15 cellular contexts compared by ENCODE assay signal in genomic region chr1:2358651-2359640, GRCh38. TPM values are rescaled to one million over a fixed set of nuclear protein-coding genes. Genes with fewer than 3 reads are reported as not detected.
DNase-seq lines count a peak whose midpoint lies in the region; ATAC-seq and TF ChIP-seq lines count a peak whose summit lies in the region.
"Had no signal": no experiment of that assay in that cellular context is flagged by ENCODE, and none has a peak within 500 bp of the region (broad histone marks: within the 10 kb centered on the region; RNA-seq: fewer than 3 reads in every experiment).

No MANE protein-coding gene starts in this region.

- no peaks in the 10 kb centered on the region for H3K4me1 ChIP-seq in right atrium auricular region
- H3K4me1 ChIP-seq in tibial artery, result peaks cover 0 to 23% (median 16%) of the 10 kb centered on the region in 4 donors
- peaks cover 0 to 46% (median 40%) of the 10 kb centered on the region in 4 donors for H3K4me1 ChIP-seq in esophagus muscularis mucosa

- intact Hi-C loops in Right ventricle myocardium superior (cut with DNase I), result no loop called here
- intact Hi-C loops in tibial artery (cut with DNase I; ENCODE audit: low total_unique reads), result no loop called here
- intact Hi-C loops in esophagus muscularis mucosa (cut with DNase I), result no loop called here

- peak; percentile 29 for DNase-seq in Right ventricle myocardium superior
- no peak for DNase-seq in right atrium auricular region (ENCODE audit: low spot score)
- DNase-seq in mesothelial cell of epicardium (ENCODE audit: low spot score in 2 of 2, unreplicated experiment in 2 of 2), result peak in 1 of 2 experiments; percentile 13
- DNase-seq in tibial artery, result peak; percentile 11 to 59
- no peak for DNase-seq in ureter (ENCODE audit: low spot score)
- DNase-seq in esophagus muscularis mucosa (ENCODE audit: extremely low spot score), result no peak
- DNase-seq: C1 segment of cervical spinal cord, GF-D8, NCI-H1436, NCI-H2081, NCI-H748 treated with DMSO at 0.1 percent for 48 hours, PC-9 had no signal

- H3K36me3 ChIP-seq in right atrium auricular region (no peaks in the 10 kb centered on the region), tibial artery (peaks cover 0 to 4% (median 0%) of the 10 kb centered on the region in 3 donors), esophagus muscularis mucosa (peaks cover 0 to 7% (median 0%) of the 10 kb centered on the region in 4 donors)

- no peak overlapping the region for H3K4me3 ChIP-seq in right atrium auricular region
- H3K4me3 ChIP-seq in tibial artery, result no peak overlapping the region
- H3K4me3 ChIP-seq in esophagus muscularis mucosa, result no peak overlapping the region
- H3K4me3 ChIP-seq: PC-9 had no signal

- H3K27me3 Mint-ChIP-seq in mesothelial cell of epicardium (ENCODE audit: low read depth), result no peaks in the 10 kb centered on the region

- 85% methylated on average over 20 of the region's 24 CpGs for WGBS in esophagus muscularis mucosa

- no peak for TF ChIP-seq POLR2A in esophagus muscularis mucosa (IDR thresholded peaks at IDR 0.05; ENCODE audit: low read depth)

- peaks cover 14% of the 10 kb centered on the region for H3K9me3 Mint-ChIP-seq in mesothelial cell of epicardium

- peaks cover 29% of the 10 kb centered on the region for H3K4me1 Mint-ChIP-seq in mesothelial cell of epicardium

- peaks cover 11% of the 10 kb centered on the region for H3K36me3 Mint-ChIP-seq in mesothelial cell of epicardium

- H3K27me3 ChIP-seq in right atrium auricular region, result no peaks in the 10 kb centered on the region
- no peaks in the 10 kb centered on the region for H3K27me3 ChIP-seq in tibial artery
- no peaks in the 10 kb centered on the region for H3K27me3 ChIP-seq in esophagus muscularis mucosa

- no peak overlapping the region for H3K4me3 Mint-ChIP-seq in mesothelial cell of epicardium

- no peak for TF ChIP-seq CTCF in right atrium auricular region (IDR thresholded peaks at IDR 0.05)
- TF ChIP-seq CTCF in mesothelial cell of epicardium (IDR thresholded peaks at IDR 0.05; ENCODE audit: unreplicated experiment), result no peak
- TF ChIP-seq CTCF in tibial artery (IDR thresholded peaks at IDR 0.05), result no peak
- TF ChIP-seq CTCF in esophagus muscularis mucosa (IDR thresholded peaks at IDR 0.05), result no peak

- H3K27ac ChIP-seq in right atrium auricular region (no peak overlapping the region), tibial artery (no peak overlapping the region), esophagus muscularis mucosa (replicated peaks in 1 of 4) (peak overlapping the region in 2 of 4 donors; percentile 81 to 82)
- H3K27ac ChIP-seq: KMS-11, PC-9 had no signal

- peak overlapping the region; percentile 47 for H3K27ac Mint-ChIP-seq in mesothelial cell of epicardium

- no peak for ATAC-seq in Right ventricle myocardium superior (ENCODE audit: poor library complexity)
- ATAC-seq in esophagus mucosa, result peak; percentile 6
- no peak for ATAC-seq in HG03565 (IDR thresholded peaks at IDR 0.05; ENCODE audit: unreplicated experiment)

- no peak for TF ChIP-seq EP300 in esophagus muscularis mucosa (IDR thresholded peaks at IDR 0.05)

- H3K9me3 ChIP-seq in right atrium auricular region, result no peaks in the 10 kb centered on the region
- H3K9me3 ChIP-seq in tibial artery, result no peaks in the 10 kb centered on the region
- H3K9me3 ChIP-seq in esophagus muscularis mucosa, result no peaks in the 10 kb centered on the region

RNA-seq across cellular contexts. Expression of gene MORN1, which starts 32.4 kb away (rescaled TPM):
- 5.0 TPM for total RNA-seq in Right ventricle myocardium superior
- total RNA-seq in right atrium auricular region, result 1 to 10 TPM; 2.2 to 3.8 TPM
- 8.4 TPM for total RNA-seq in esophagus mucosa
- 21.6 to 25.0 TPM (median 24.3 TPM) in 3 replicates for total RNA-seq in mesothelial cell of epicardium
- 19.0 TPM for total RNA-seq in ureter
- 1 to 10 TPM; 7.0 to 9.8 (median 8.0) TPM for total RNA-seq in esophagus muscularis mucosa

RNA-seq across cellular contexts. Expression of gene RER1, which starts 32.7 kb away (rescaled TPM):
- total RNA-seq in Right ventricle myocardium superior, result 81.8 TPM
- 10 to 100 TPM; 38.8 to 47.2 TPM for total RNA-seq in right atrium auricular region
- 167 TPM for total RNA-seq in esophagus mucosa
- total RNA-seq in mesothelial cell of epicardium, result 94.5 to 103 TPM (median 95.1 TPM) in 3 replicates
- 141 TPM for total RNA-seq in ureter
- total RNA-seq in esophagus muscularis mucosa, result 10 to 100 TPM; 47.3 to 67.3 (median 56.4) TPM

RNA-seq across cellular contexts. Expression of gene PEX10, which starts 53.4 kb away (rescaled TPM):
- 15.2 TPM for total RNA-seq in Right ventricle myocardium superior
- 10 to 100 TPM; 16.2 to 17.4 TPM for total RNA-seq in right atrium auricular region
- total RNA-seq in esophagus mucosa, result 17.7 TPM
- 25.8 to 26.6 TPM (median 25.9 TPM) in 3 replicates for total RNA-seq in mesothelial cell of epicardium
- total RNA-seq in ureter, result 30.7 TPM
- 10 to 100 TPM; 14.2 to 27.1 (median 20.3) TPM for total RNA-seq in esophagus muscularis mucosa

Comparison
In these comparisons a context has a peak if more than half of its experiments do, and no peak if none do; other contexts are left out.
1. DNase-seq: peak in Right ventricle myocardium superior (single experiment) and tibial artery (2 of 2); none in right atrium auricular region (single experiment), ureter (single experiment) and esophagus muscularis mucosa (single experiment).